In genomic region chr1:91476538-91477217, GRCh38 we compare ENCODE assay signal across 22 cellular contexts.
"Had no signal": no experiment of that assay in that cellular context is flagged by ENCODE, and none has a peak within 500 bp of the region (broad histone marks: within the 10 kb centered on the region; RNA-seq: fewer than 3 reads in every experiment).

No MANE protein-coding gene starts in this region.

- ATAC-seq: activated CD8-positive, alpha-beta memory T cell treated with anti-CD3 and anti-CD28 coated beads, Interleukin-2, amount 10 ng/mL, durations not matched to agents 7 days and 5 days; lower lobe of right lung; T-cell had no signal

- H3K9me3 ChIP-seq: lower lobe of right lung, tibial artery had no signal

- DNase-seq: activated B cell treated with CpG ODN at 0.5 μM for 24 hours; activated CD4-positive, alpha-beta memory T cell treated with anti-CD3 and anti-CD28 coated beads for 36 hours; activated CD4-positive, alpha-beta T cell treated with anti-CD3 and anti-CD28 coated beads for 4 hours; activated CD8-positive, alpha-beta memory T cell treated with anti-CD3 and anti-CD28 coated beads, Interleukin-2, amount 10 ng/mL, durations not matched to agents 7 days and 5 days; activated naive CD8-positive, alpha-beta T cell treated with anti-CD3 and anti-CD28 coated beads for 36 hours; amygdala; dermis blood vessel endothelial cell; effector memory CD4-positive, alpha-beta T cell; head of caudate nucleus; immature natural killer cell; kidney glomerular epithelial cell; lower lobe of right lung; occipital lobe; posterior cingulate gyrus; stimulated activated CD4-positive, alpha-beta T cell treated with anti-CD3 and anti-CD28 coated beads, Interleukin-12 subunit alpha, Interleukin-12 subunit beta, amount 100 ng/mL, for 4 hours; stimulated activated CD4-positive, alpha-beta T cell treated with anti-CD3 and anti-CD28 coated beads, Interleukin-1b, Interleukin-23, amount 100 ng/mL, for 48 hours; stimulated activated CD8-positive, alpha-beta memory T cell treated with anti-CD3 and anti-CD28 coated beads, Interleukin-4, amount 100 ng/mL, for 48 hours; stimulated activated naive CD4-positive, alpha-beta T cell; substantia nigra; T-cell; tibial artery had no signal

- H3K27ac Mint-ChIP-seq: activated B cell treated with CpG ODN at 0.5 μM for 24 hours; activated CD4-positive, alpha-beta memory T cell treated with anti-CD3 and anti-CD28 coated beads for 36 hours; activated CD8-positive, alpha-beta memory T cell treated with anti-CD3 and anti-CD28 coated beads, Interleukin-2, amount 10 ng/mL, durations not matched to agents 7 days and 5 days; activated naive CD8-positive, alpha-beta T cell treated with anti-CD3 and anti-CD28 coated beads for 36 hours; immature natural killer cell; T-cell had no signal

- H3K9me3 Mint-ChIP-seq: activated B cell treated with CpG ODN at 0.5 μM for 24 hours; activated CD4-positive, alpha-beta memory T cell treated with anti-CD3 and anti-CD28 coated beads for 36 hours; activated naive CD8-positive, alpha-beta T cell treated with anti-CD3 and anti-CD28 coated beads for 36 hours; immature natural killer cell; T-cell had no signal

- H3K4me3 Mint-ChIP-seq: activated B cell treated with CpG ODN at 0.5 μM for 24 hours; activated CD4-positive, alpha-beta memory T cell treated with anti-CD3 and anti-CD28 coated beads for 36 hours; activated CD8-positive, alpha-beta memory T cell treated with anti-CD3 and anti-CD28 coated beads, Interleukin-2, amount 10 ng/mL, durations not matched to agents 7 days and 5 days; activated naive CD8-positive, alpha-beta T cell treated with anti-CD3 and anti-CD28 coated beads for 36 hours; immature natural killer cell; T-cell had no signal

- H3K36me3 ChIP-seq: cardiac muscle cell, lower lobe of right lung, tibial artery had no signal

- H3K4me3 ChIP-seq: cardiac muscle cell, lower lobe of right lung, tibial artery had no signal

- H3K27me3 Mint-ChIP-seq: activated B cell treated with CpG ODN at 0.5 μM for 24 hours; activated CD4-positive, alpha-beta memory T cell treated with anti-CD3 and anti-CD28 coated beads for 36 hours; activated naive CD8-positive, alpha-beta T cell treated with anti-CD3 and anti-CD28 coated beads for 36 hours had no signal

- H3K27me3 ChIP-seq: cardiac muscle cell, tibial artery had no signal

- H3K36me3 Mint-ChIP-seq: activated CD4-positive, alpha-beta memory T cell treated with anti-CD3 and anti-CD28 coated beads for 36 hours; activated CD8-positive, alpha-beta memory T cell treated with anti-CD3 and anti-CD28 coated beads, Interleukin-2, amount 10 ng/mL, durations not matched to agents 7 days and 5 days; activated naive CD8-positive, alpha-beta T cell treated with anti-CD3 and anti-CD28 coated beads for 36 hours; immature natural killer cell; T-cell had no signal

- H3K4me1 Mint-ChIP-seq: activated B cell treated with CpG ODN at 0.5 μM for 24 hours; activated CD8-positive, alpha-beta memory T cell treated with anti-CD3 and anti-CD28 coated beads, Interleukin-2, amount 10 ng/mL, durations not matched to agents 7 days and 5 days; activated naive CD8-positive, alpha-beta T cell treated with anti-CD3 and anti-CD28 coated beads for 36 hours; immature natural killer cell; T-cell had no signal

- H3K27ac ChIP-seq: cardiac muscle cell, lower lobe of right lung, tibial artery had no signal

- H3K4me1 ChIP-seq: lower lobe of right lung, tibial artery had no signal
